Comparison of ENCODE assay signal across 15 cellular contexts in genomic region chr21:37548521-37548981, GRCh38.
"Had no signal": no experiment of that assay in that cellular context is flagged by ENCODE, and none has a peak within 500 bp of the region (broad histone marks: within the 10 kb centered on the region; RNA-seq: fewer than 3 reads in every experiment).

No MANE protein-coding gene starts in this region.

- H3K4me3 Mint-ChIP-seq: activated naive CD4-positive, alpha-beta T cell treated with anti-CD3 and anti-CD28 coated beads, Interleukin-2, amount 50 U/mL, for 24 hours; effector memory CD8-positive, alpha-beta T cell; neural crest cell; T-cell; WTC11 had no signal

- H3K36me3 ChIP-seq: left lung, transverse colon had no signal

- H3K27ac Mint-ChIP-seq: activated naive CD4-positive, alpha-beta T cell treated with anti-CD3 and anti-CD28 coated beads, Interleukin-2, amount 50 U/mL, for 24 hours; T-cell; WTC11 had no signal

- H3K9me3 Mint-ChIP-seq: activated naive CD4-positive, alpha-beta T cell treated with anti-CD3 and anti-CD28 coated beads, Interleukin-2, amount 50 U/mL, for 24 hours; effector memory CD8-positive, alpha-beta T cell; neural crest cell had no signal

- H3K27ac ChIP-seq: body of pancreas, left lung, transverse colon had no signal

- ATAC-seq: body of pancreas; effector memory CD8-positive, alpha-beta T cell; left lung; T-cell; WTC11 had no signal

- H3K9me3 ChIP-seq: body of pancreas, left lung, transverse colon had no signal

- H3K4me3 ChIP-seq: body of pancreas, left lung, transverse colon had no signal

- DNase-seq: activated CD4-positive, alpha-beta T cell treated with anti-CD3 and anti-CD28 coated beads for 48 hours; activated effector memory CD4-positive, alpha-beta T cell treated with Interleukin-2 at 50 U/mL for 16 hours; activated T-cell treated with anti-CD3 and anti-CD28 coated beads, Interleukin-2, amount 50 U/mL, for 1 hour; body of pancreas; effector memory CD8-positive, alpha-beta T cell; left lung; stimulated activated CD4-positive, alpha-beta T cell treated with anti-CD3 and anti-CD28 coated beads, Interleukin-12 subunit alpha, Interleukin-12 subunit beta, amount 100 ng/mL, for 4 hours; stimulated activated naive CD4-positive, alpha-beta T cell; substantia nigra; T-cell; T1000; transverse colon had no signal

- H3K36me3 Mint-ChIP-seq: T-cell, WTC11 had no signal

- H3K27me3 ChIP-seq: body of pancreas, transverse colon had no signal
